Comparison of ENCODE assay signal across 17 cellular contexts in the genomic region with DNA sequence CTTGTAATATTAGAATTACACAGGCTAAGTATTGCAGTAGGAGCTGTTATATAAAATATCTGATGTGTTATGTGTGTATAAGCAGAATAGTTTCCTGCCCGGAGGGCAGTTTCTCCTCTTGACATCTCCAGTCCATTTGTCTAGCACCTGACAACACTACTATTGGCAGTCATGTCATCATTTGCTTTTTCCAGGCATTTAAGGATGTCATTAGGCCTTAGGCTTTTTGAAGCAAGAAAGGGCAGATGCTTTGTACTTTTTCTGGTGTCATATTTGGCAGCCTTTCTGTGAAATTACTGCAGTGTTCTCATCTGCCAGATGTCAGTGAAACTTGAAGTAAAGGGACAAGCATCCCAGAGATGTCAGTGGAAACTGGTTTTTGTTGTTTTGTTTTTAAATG.
DNase-seq lines count a peak whose midpoint lies in the region; ATAC-seq and TF ChIP-seq lines count a peak whose summit lies in the region.
"Had no signal": no experiment of that assay in that cellular context is flagged by ENCODE, and none has a peak within 500 bp of the region (broad histone marks: within the 10 kb centered on the region; RNA-seq: fewer than 3 reads in every experiment).

No MANE protein-coding gene starts in this region.

- no peaks in the 10 kb centered on the region for H3K27me3 Mint-ChIP-seq in MCF 10A (ENCODE audit: insufficient read depth, unreplicated experiment)
- H3K27me3 Mint-ChIP-seq: CD4-positive, alpha-beta memory T cell had no signal

- no peak overlapping the region for H3K4me3 Mint-ChIP-seq in MCF 10A (ENCODE audit: unreplicated experiment)
- H3K4me3 Mint-ChIP-seq: CD4-positive, alpha-beta memory T cell; T-helper 1 cell treated with Interleukin-12 subunit alpha and Interleukin-12 subunit beta and Interleukin-4 antibody, amounts not matched to agents 30 μg/mL and 1 μg/mL, for 36 hours had no signal

- TF ChIP-seq EP300 in neural cell (conservative IDR thresholded peaks at IDR 0.05; ENCODE audit: poor library complexity, severe bottlenecking), result peak; percentile 98

- H3K9ac ChIP-seq in neural cell (ENCODE audit: low read length) (no peak overlapping the region), PC-3 (ENCODE audit: low read length) (no peak overlapping the region)

- no peaks in the 10 kb centered on the region for H3K9me3 Mint-ChIP-seq in MCF 10A (ENCODE audit: unreplicated experiment)
- H3K9me3 Mint-ChIP-seq: T-helper 1 cell treated with Interleukin-12 subunit alpha and Interleukin-12 subunit beta and Interleukin-4 antibody, amounts not matched to agents 30 μg/mL and 1 μg/mL, for 36 hours had no signal

- H3K36me3 Mint-ChIP-seq in MCF 10A (ENCODE audit: insufficient read depth, unreplicated experiment), result no peaks in the 10 kb centered on the region
- H3K36me3 Mint-ChIP-seq: CD4-positive, alpha-beta memory T cell had no signal

- H3K79me2 ChIP-seq in neural cell (replicated peaks; ENCODE audit: insufficient read depth, low read length), result no peaks in the 10 kb centered on the region
- H3K79me2 ChIP-seq in PC-3 (ENCODE audit: low read length), result no peaks in the 10 kb centered on the region

- no peaks in the 10 kb centered on the region for H3K27me3 ChIP-seq in neural cell (ENCODE audit: insufficient read depth, low read depth, low read length)
- H3K27me3 ChIP-seq in PC-3 (ENCODE audit: low read length), result no peaks in the 10 kb centered on the region

- H3K36me3 ChIP-seq in neural cell (ENCODE audit: insufficient read depth, low read length) (no peaks in the 10 kb centered on the region), PC-3 (ENCODE audit: low read depth, low read length) (no peaks in the 10 kb centered on the region)

- H2AFZ ChIP-seq in neural cell (ENCODE audit: low read depth, low read length) (no peak overlapping the region), PC-3 (ENCODE audit: low read length) (no peak overlapping the region)

- no peak for TF ChIP-seq RAD21 in neural cell (conservative IDR thresholded peaks at IDR 0.05)

- no peaks in the 10 kb centered on the region for H3K4me1 ChIP-seq in PC-3 (ENCODE audit: insufficient read depth, low read length)

- BruUV-seq in PC-3 (replicated peaks; lab: Mats Ljungman, UMichigan), result no TSS peak
- no TSS peak for BruUV-seq in MCF 10A (replicated peaks; lab: Mats Ljungman, UMichigan)

- CTCF ChIA-PET in PC-3 (lab: Charles Lee) (no interaction called here), MCF 10A (lab: Yijun Ruan, JAX) (no interaction called here)

- H4K20me1 ChIP-seq in neural cell (ENCODE audit: insufficient read depth) (no peaks in the 10 kb centered on the region), PC-3 (ENCODE audit: low read length) (no peaks in the 10 kb centered on the region)

- intact Hi-C loops in PC-3 (cut with micrococcal nuclease) (no loop called here), MCF 10A (cut with micrococcal nuclease) (no loop called here)

- H3K4me2 ChIP-seq in neural cell (ENCODE audit: low read length) (no peak overlapping the region), PC-3 (ENCODE audit: low read length) (no peak overlapping the region)

- peak overlapping the region; percentile 61 for H3K27ac ChIP-seq in neural cell (ENCODE audit: low read length)
- H3K27ac ChIP-seq in PC-3 (ENCODE audit: low read length), result no peak overlapping the region

- POLR2A ChIA-PET in PC-3 (lab: Charles Lee; ENCODE audit: unreplicated experiment) (no interaction called here), MCF 10A (lab: Yijun Ruan, JAX) (no interaction called here)

- H3K4me1 Mint-ChIP-seq in MCF 10A (ENCODE audit: insufficient read depth, unreplicated experiment), result no peaks in the 10 kb centered on the region
- H3K4me1 Mint-ChIP-seq: CD4-positive, alpha-beta memory T cell had no signal

- H3F3A ChIP-seq in neural cell (ENCODE audit: insufficient read depth, low read length, poor library complexity, severe bottlenecking), result peaks cover 9% of the 10 kb centered on the region
- H3F3A ChIP-seq in PC-3 (ENCODE audit: low read length, unreplicated experiment), result no peaks in the 10 kb centered on the region

- no peak for TF ChIP-seq CTCF in neural cell (IDR thresholded peaks at IDR 0.05; ENCODE audit: poor library complexity, severe bottlenecking)
- TF ChIP-seq CTCF in PC-3 (conservative IDR thresholded peaks at IDR 0.05; ENCODE audit: low read depth, low read length), result no peak
- no peak for TF ChIP-seq CTCF in MCF 10A (IDR thresholded peaks at IDR 0.05; ENCODE audit: unreplicated experiment)

- H3K9me3 ChIP-seq in neural cell (ENCODE audit: low read length) (no peaks in the 10 kb centered on the region), PC-3 (ENCODE audit: low read length) (no peaks in the 10 kb centered on the region)

- H3K4me3 ChIP-seq in neural cell (ENCODE audit: low read length) (no peak overlapping the region), PC-3 (ENCODE audit: low read length) (no peak overlapping the region)

- ATAC-seq in PC-3, result no peak

- H3K9me2 ChIP-seq in neural cell (ENCODE audit: insufficient read depth, low read length) (no peaks in the 10 kb centered on the region), PC-3 (replicated peaks; ENCODE audit: low read length) (no peaks in the 10 kb centered on the region)

- peak; percentile 22 for DNase-seq in NCI-H1105 treated with DMSO at 0.1 percent for 48 hours (lab: John Stamatoyannopoulos, UW)
- DNase-seq in NCI-H1105 (lab: John Stamatoyannopoulos, UW), result no peak
- DNase-seq in NCI-H146 treated with DMSO at 0.1 percent for 48 hours (lab: John Stamatoyannopoulos, UW; ENCODE audit: unreplicated experiment), result peak; percentile 93
- peak; percentile 56 for DNase-seq in SHP77 treated with DMSO at 0.1 percent for 48 hours (lab: John Stamatoyannopoulos, UW)
- DNase-seq in PC-3, result no peak
- DNase-seq in MCF 10A (ENCODE audit: unreplicated experiment), result no peak
- no peak for DNase-seq in activated CD4-positive, alpha-beta T cell treated with anti-CD3 and anti-CD28 coated beads, Interleukin-2, amount 50 U/mL, for 4 hours
- DNase-seq: Calu3; CD4-positive, alpha-beta memory T cell; GF-D8; HCEC 1CT; NCI-H187; NCI-H2227 treated with DMSO at 0.1 percent for 48 hours; NCI-H526; NK-92 treated with Interleukin-12 subunit alpha and Interleukin-12 subunit beta, amount 100 ng/mL, for 24 hours had no signal

- H3K27ac Mint-ChIP-seq in MCF 10A (ENCODE audit: low read depth, unreplicated experiment), result no peak overlapping the region
- H3K27ac Mint-ChIP-seq: CD4-positive, alpha-beta memory T cell; T-helper 1 cell treated with Interleukin-12 subunit alpha and Interleukin-12 subunit beta and Interleukin-4 antibody, amounts not matched to agents 30 μg/mL and 1 μg/mL, for 36 hours had no signal

TF ChIP-seq in neural cell, 6 proteins besides CTCF, POLR2A, EP300 and RAD21:
- no peak for TF ChIP-seq TAF1 (IDR thresholded peaks at IDR 0.05; ENCODE audit: low read depth)
- TF ChIP-seq, protein P1, sequence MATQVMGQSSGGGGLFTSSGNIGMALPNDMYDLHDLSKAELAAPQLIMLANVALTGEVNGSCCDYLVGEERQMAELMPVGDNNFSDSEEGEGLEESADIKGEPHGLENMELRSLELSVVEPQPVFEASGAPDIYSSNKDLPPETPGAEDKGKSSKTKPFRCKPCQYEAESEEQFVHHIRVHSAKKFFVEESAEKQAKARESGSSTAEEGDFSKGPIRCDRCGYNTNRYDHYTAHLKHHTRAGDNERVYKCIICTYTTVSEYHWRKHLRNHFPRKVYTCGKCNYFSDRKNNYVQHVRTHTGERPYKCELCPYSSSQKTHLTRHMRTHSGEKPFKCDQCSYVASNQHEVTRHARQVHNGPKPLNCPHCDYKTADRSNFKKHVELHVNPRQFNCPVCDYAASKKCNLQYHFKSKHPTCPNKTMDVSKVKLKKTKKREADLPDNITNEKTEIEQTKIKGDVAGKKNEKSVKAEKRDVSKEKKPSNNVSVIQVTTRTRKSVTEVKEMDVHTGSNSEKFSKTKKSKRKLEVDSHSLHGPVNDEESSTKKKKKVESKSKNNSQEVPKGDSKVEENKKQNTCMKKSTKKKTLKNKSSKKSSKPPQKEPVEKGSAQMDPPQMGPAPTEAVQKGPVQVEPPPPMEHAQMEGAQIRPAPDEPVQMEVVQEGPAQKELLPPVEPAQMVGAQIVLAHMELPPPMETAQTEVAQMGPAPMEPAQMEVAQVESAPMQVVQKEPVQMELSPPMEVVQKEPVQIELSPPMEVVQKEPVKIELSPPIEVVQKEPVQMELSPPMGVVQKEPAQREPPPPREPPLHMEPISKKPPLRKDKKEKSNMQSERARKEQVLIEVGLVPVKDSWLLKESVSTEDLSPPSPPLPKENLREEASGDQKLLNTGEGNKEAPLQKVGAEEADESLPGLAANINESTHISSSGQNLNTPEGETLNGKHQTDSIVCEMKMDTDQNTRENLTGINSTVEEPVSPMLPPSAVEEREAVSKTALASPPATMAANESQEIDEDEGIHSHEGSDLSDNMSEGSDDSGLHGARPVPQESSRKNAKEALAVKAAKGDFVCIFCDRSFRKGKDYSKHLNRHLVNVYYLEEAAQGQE (IDR thresholded peaks at IDR 0.05; ENCODE audit: borderline replicate concordance), result peak; percentile 31
- peak; percentile 36 for TF ChIP-seq SMC3 (conservative IDR thresholded peaks at IDR 0.05; ENCODE audit: poor library complexity)
- TF ChIP-seq EZH2 (IDR thresholded peaks at IDR 0.05; ENCODE audit: borderline replicate concordance, insufficient read depth, low read length, poor library complexity, severe bottlenecking), result no peak
- TF ChIP-seq POLR2AphosphoS5 (IDR thresholded peaks at IDR 0.05), result peak; percentile 61
- TF ChIP-seq MXI1 (conservative IDR thresholded peaks at IDR 0.05; ENCODE audit: poor library complexity, severe bottlenecking), result no peak

Comparison
In these comparisons a context has a peak if more than half of its experiments do, and no peak if none do; other contexts are left out.
1. DNase-seq: peak in NCI-H1105 treated with DMSO at 0.1 percent for 48 hours (single experiment), NCI-H146 treated with DMSO at 0.1 percent for 48 hours (single experiment) and SHP77 treated with DMSO at 0.1 percent for 48 hours (single experiment); none in NCI-H1105 (single experiment), PC-3 (single experiment), MCF 10A (single experiment) and activated CD4-positive, alpha-beta T cell treated with anti-CD3 and anti-CD28 coated beads, Interleukin-2, amount 50 U/mL, for 4 hours (0 of 2).